Comparison of ENCODE assay signal across 8 cellular contexts in the genomic region with DNA sequence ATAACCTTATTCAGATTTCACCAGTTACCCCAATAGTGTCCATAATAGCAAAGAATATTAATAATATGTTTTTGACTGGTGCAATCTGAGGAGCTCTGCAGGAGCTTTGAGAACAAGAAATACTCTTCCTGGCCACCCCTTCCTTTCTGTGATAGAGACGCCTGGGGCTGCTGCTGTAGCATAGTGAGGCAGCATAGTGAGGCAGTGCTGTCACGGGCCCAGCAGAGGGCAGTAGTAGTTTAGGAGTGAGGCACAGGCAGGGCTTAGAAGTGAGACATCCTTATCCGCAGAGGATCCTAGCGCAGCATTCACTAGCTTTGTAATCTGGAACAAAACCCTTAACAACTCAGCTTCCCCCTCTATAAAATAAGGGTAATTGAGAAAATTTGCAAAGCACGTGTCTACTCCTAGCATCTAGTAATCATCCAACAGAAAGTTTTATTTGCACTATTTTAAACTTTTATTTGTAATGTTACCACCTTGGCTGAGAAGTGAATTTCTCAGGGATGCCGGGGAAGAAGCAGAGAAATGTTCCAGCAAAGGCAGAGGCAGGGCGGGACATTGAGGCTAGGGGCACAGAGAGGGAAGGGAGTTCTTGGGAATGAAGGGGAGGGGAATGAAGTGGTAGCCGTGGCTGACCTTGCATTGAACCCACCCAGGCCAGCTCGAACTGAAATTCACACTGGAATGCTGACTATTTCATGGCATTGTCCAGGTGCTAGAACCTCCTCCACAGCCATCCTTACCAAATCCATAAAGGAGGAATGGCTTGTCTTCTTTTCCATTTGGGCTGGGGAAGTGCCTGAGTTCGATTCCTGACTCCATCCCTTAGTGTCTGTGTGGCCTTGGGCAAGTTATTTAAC.
DNase-seq lines count a peak whose midpoint lies in the region; ATAC-seq and TF ChIP-seq lines count a peak whose summit lies in the region.

No MANE protein-coding gene starts in this region.

- no peaks in the 10 kb centered on the region for H3K4me1 ChIP-seq in adipocyte (ENCODE audit: control insufficient read depth, insufficient read depth, low read length)

- H3K36me3 ChIP-seq in adipocyte (ENCODE audit: control insufficient read depth, insufficient read depth, low read length, severe bottlenecking) = no peaks in the 10 kb centered on the region

- H3K27me3 ChIP-seq in adipocyte (replicated peaks; ENCODE audit: control insufficient read depth, insufficient read depth, low read length) = no peaks in the 10 kb centered on the region

- peak; percentile 93 for TF ChIP-seq CTCF in GM12873 (IDR thresholded peaks at IDR 0.05; ENCODE audit: insufficient read depth, low read depth, low read length, missing control alignments)

- H3K4me3 ChIP-seq in adipocyte (ENCODE audit: low read length) = no peak overlapping the region

- H3K9me3 ChIP-seq in adipocyte (ENCODE audit: control insufficient read depth, low read length) = no peaks in the 10 kb centered on the region

- DNase-seq in NCI-H1105 (lab: John Stamatoyannopoulos, UW) = peak; percentile 62
- peak; percentile 70 for DNase-seq in SW480 (ENCODE audit: low spot score)
- peak; percentile 82 for DNase-seq in adipocyte (ENCODE audit: low read depth)
- peak; percentile 72 for DNase-seq in left cardiac atrium
- DNase-seq in retina = peak; percentile 74

- intact Hi-C loops in left cardiac atrium (cut with DNase I) = no loop called here

- peak; percentile 91 for ATAC-seq in HG02610 (IDR thresholded peaks at IDR 0.05; ENCODE audit: unreplicated experiment)
- ATAC-seq in left cardiac atrium = peak; percentile 85 to 96
- ATAC-seq in GM19452 (IDR thresholded peaks at IDR 0.05; ENCODE audit: unreplicated experiment) = no peak

- H3K9ac ChIP-seq in adipocyte (ENCODE audit: low read length) = no peak overlapping the region
